In the genomic region with DNA sequence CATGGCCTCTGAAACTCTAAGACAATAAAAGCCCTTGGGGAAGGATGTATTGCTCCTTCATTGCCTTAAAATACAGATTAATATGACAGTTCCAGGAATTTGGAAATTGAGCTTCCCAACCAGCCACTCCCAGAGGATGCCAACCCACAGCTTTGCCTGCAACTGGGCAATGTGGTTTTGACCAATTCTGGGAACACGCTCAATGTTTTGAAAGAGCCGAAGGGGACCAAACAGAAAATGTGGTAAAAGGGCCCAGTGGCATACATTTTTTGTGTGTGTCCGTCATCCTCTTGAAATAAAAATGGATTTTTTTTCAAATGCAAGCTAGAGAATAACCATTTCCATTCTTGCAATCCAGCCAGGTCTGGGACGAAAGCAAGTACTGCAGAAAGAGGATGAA, we compare ENCODE assay signal across 17 cellular contexts.
"Had no signal": no experiment of that assay in that cellular context is flagged by ENCODE, and none has a peak within 500 bp of the region (broad histone marks: within the 10 kb centered on the region; RNA-seq: fewer than 3 reads in every experiment).

No MANE protein-coding gene starts in this region.

- H3K36me3 ChIP-seq: ascending aorta, left ventricle myocardium inferior, upper lobe of left lung had no signal

- DNase-seq: activated CD4-positive, alpha-beta T cell treated with anti-CD3 and anti-CD28 coated beads, Interleukin-2, amount 50 U/mL, for 4 hours; activated naive CD4-positive, alpha-beta T cell; activated T-cell treated with anti-CD3 and anti-CD28 coated beads for 4 hours; dorsolateral prefrontal cortex; endodermal cell; erythroblast; foreskin fibroblast; left ventricle myocardium inferior; mucosa of descending colon; natural killer cell; nucleus accumbens; stimulated activated CD4-positive, alpha-beta T cell treated with anti-CD3 and anti-CD28 coated beads, Interleukin-4, amount 100 ng/mL, for 4 hours; stimulated activated CD8-positive, alpha-beta memory T cell treated with anti-CD3 and anti-CD28 coated beads, Interleukin-4, amount 100 ng/mL, for 48 hours; stimulated activated naive CD4-positive, alpha-beta T cell treated with Interleukin-2 at 50 U/mL for 16 hours; upper lobe of left lung had no signal

- H3K27ac ChIP-seq: ascending aorta, dorsolateral prefrontal cortex, left ventricle myocardium inferior, upper lobe of left lung had no signal

- H3K4me2 ChIP-seq: smooth muscle cell had no signal

- H3K4me1 ChIP-seq: ascending aorta, left ventricle myocardium inferior had no signal

- H3K9me3 ChIP-seq: ascending aorta, left ventricle myocardium inferior, mucosa of descending colon, upper lobe of left lung had no signal

- H3K4me3 ChIP-seq: ascending aorta, dorsolateral prefrontal cortex, left ventricle myocardium inferior, mucosa of descending colon, smooth muscle cell, upper lobe of left lung had no signal

- H3K27me3 ChIP-seq: ascending aorta, dorsolateral prefrontal cortex, upper lobe of left lung had no signal
